In genomic region chr5:36152324-36153298, GRCh38 we compare ENCODE assay signal across 8 cellular contexts. TPM values are rescaled to one million over a fixed set of nuclear protein-coding genes. Genes with fewer than 3 reads are reported as not detected.
DNase-seq lines count a peak whose midpoint lies in the region; ATAC-seq and TF ChIP-seq lines count a peak whose summit lies in the region.

No MANE protein-coding gene starts in this region.

- TF ChIP-seq CTCF in AG04449 (IDR thresholded peaks at IDR 0.05; ENCODE audit: insufficient read depth, low read length, missing control alignments) = no peak
- TF ChIP-seq CTCF in GM12875 (IDR thresholded peaks at IDR 0.05; ENCODE audit: borderline replicate concordance, insufficient read depth, low read depth, low read length) = no peak
- no peak for TF ChIP-seq CTCF in IMR-90 (conservative IDR thresholded peaks at IDR 0.05; ENCODE audit: low read depth, low read length)
- TF ChIP-seq CTCF in hepatocyte (IDR thresholded peaks at IDR 0.05; ENCODE audit: poor library complexity) = no peak

- ATAC-seq in IMR-90 (ENCODE audit: low read depth) (no peak), GM18868 (IDR thresholded peaks at IDR 0.05; ENCODE audit: unreplicated experiment) (no peak)

- H3K79me1 ChIP-seq in IMR-90 (ENCODE audit: low read depth in 1 of 2, low read length in 2 of 2) = peaks cover 25 to 65% of the 10 kb centered on the region in 2 experiments

- H4K91ac ChIP-seq in IMR-90 (ENCODE audit: insufficient read depth, low read depth, low read length) = peak overlapping the region; percentile 76

- H3K27ac Mint-ChIP-seq in activated naive CD8-positive, alpha-beta T cell = peak overlapping the region; percentile 92

- H3K4me3 ChIP-seq in AG04449 (ENCODE audit: low read depth, low read length) (peak overlapping the region; percentile 90), GM12875 (ENCODE audit: low read depth, low read length) (peak overlapping the region; percentile 92), IMR-90 (ENCODE audit: insufficient read depth, low read depth, low read length) (peak overlapping the region; percentile 69), hepatocyte (peak overlapping the region; percentile 15), skeletal muscle satellite cell (ENCODE audit: low read length) (peak overlapping the region; percentile 90)

- no peaks in the 10 kb centered on the region for H3K9me3 Mint-ChIP-seq in activated naive CD8-positive, alpha-beta T cell (ENCODE audit: low read depth)

- no peak overlapping the region for H2BK20ac ChIP-seq in IMR-90 (ENCODE audit: low read depth, low read length)

- CTCF ChIA-PET in AG04449 (lab: Yijun Ruan, JAX) = interaction anchor here (1.0 to 2.7 kb wide), 6 partner anchors 11 to 252 kb away, joined by 3 to 17 read pairs (median 4); partner anchors contain the start of gene NADK2
- CTCF ChIA-PET in IMR-90 (lab: Yijun Ruan, JAX) = interaction anchor here (0.7 to 2.1 kb wide), 2 partner anchors 73 to 93 kb away, joined by 3 to 6 read pairs; no protein-coding TSS in a partner anchor

- H3K9me1 ChIP-seq in IMR-90 (ENCODE audit: insufficient read depth, low read length) = peaks cover 3% of the 10 kb centered on the region; the same call in 1 of the 2 replicates

- peak overlapping the region; percentile 85 for H3K14ac ChIP-seq in IMR-90 (replicated peaks; ENCODE audit: low read depth, low read length)

- intact Hi-C loops in IMR-90 (cut with micrococcal nuclease) = loop anchor here (2.0 to 5.0 kb wide), 2 partner anchors 88 to 725 kb away; partner anchors contain the start of genes NADK2 and NIPBL

- H4K8ac ChIP-seq in IMR-90 (ENCODE audit: low read depth in 2 of 2, low read length in 2 of 2) = peak overlapping the region; percentile 63 to 76

- H3K4me2 ChIP-seq in IMR-90 (ENCODE audit: low read depth, low read length) (peak overlapping the region; percentile 92), hepatocyte (peak overlapping the region; percentile 88), skeletal muscle satellite cell (ENCODE audit: low read length) (peak overlapping the region; percentile 96)

- H3K27me3 ChIP-seq in IMR-90 (ENCODE audit: control insufficient read depth, insufficient read depth, low read length) = no peaks in the 10 kb centered on the region
- H3K27me3 ChIP-seq in hepatocyte = no peaks in the 10 kb centered on the region
- no peaks in the 10 kb centered on the region for H3K27me3 ChIP-seq in skeletal muscle satellite cell (ENCODE audit: control insufficient read depth, insufficient read depth, low read length)

- H3K23ac ChIP-seq in IMR-90 (ENCODE audit: low read depth, low read length) = peak overlapping the region; percentile 94

- no peaks in the 10 kb centered on the region for H3K9me3 ChIP-seq in IMR-90 (ENCODE audit: control insufficient read depth, insufficient read depth, low read length)
- H3K9me3 ChIP-seq in hepatocyte (ENCODE audit: low read depth) = no peaks in the 10 kb centered on the region
- H3K9me3 ChIP-seq in skeletal muscle satellite cell (replicated peaks; ENCODE audit: low read length) = no peaks in the 10 kb centered on the region

- TF ChIP-seq POLR2A in IMR-90 (IDR thresholded peaks at IDR 0.05; ENCODE audit: low read depth, low read length) = no peak

- TF ChIP-seq RAD21 in IMR-90 (IDR thresholded peaks at IDR 0.05; ENCODE audit: low read length) = no peak

- H3K9me2 ChIP-seq in hepatocyte (replicated peaks; ENCODE audit: insufficient read depth) = no peaks in the 10 kb centered on the region

- peak overlapping the region; percentile 82 for H2AK9ac ChIP-seq in IMR-90 (replicated peaks; ENCODE audit: low read depth, low read length, poor library complexity)

- H2AK5ac ChIP-seq in IMR-90 (ENCODE audit: low read depth, low read length) = peak overlapping the region; percentile 39

- POLR2A ChIA-PET in AG04449 (lab: Yijun Ruan, JAX) (interaction anchor here (0.8 to 2.0 kb wide), 3 partner anchors 14 to 94 kb away, joined by 3 to 8 read pairs (median 3); partner anchors contain the start of gene NADK2), IMR-90 (lab: Charles Lee; ENCODE audit: unreplicated experiment) (interaction anchor here (0.6 kb wide), 1 partner anchor 107 kb away, joined by 3 read pairs; no protein-coding TSS in a partner anchor)

- dilution Hi-C loops in IMR-90 (cut with HindIII; ENCODE audit: low sequenced_read_pairs, unreplicated experiment) = no loop called here

- H4K20me1 ChIP-seq in IMR-90 (ENCODE audit: insufficient read depth, low read length) = no peaks in the 10 kb centered on the region
- no peaks in the 10 kb centered on the region for H4K20me1 ChIP-seq in hepatocyte (ENCODE audit: insufficient read depth, poor library complexity, severe bottlenecking)

- H2AFZ ChIP-seq in IMR-90 (replicated peaks; ENCODE audit: low read length, poor library complexity) (peak overlapping the region; percentile 97), hepatocyte (peak overlapping the region; percentile 28)

- H3K4me1 Mint-ChIP-seq in activated naive CD8-positive, alpha-beta T cell (ENCODE audit: low read depth) = peaks cover 60% of the 10 kb centered on the region

- in situ Hi-C loops in IMR-90 (cut with MboI; ENCODE audit: low sequenced_read_pairs) = no loop called here

- peak overlapping the region; percentile 60 for H3K18ac ChIP-seq in IMR-90 (ENCODE audit: low read depth, low read length)

- H2BK120ac ChIP-seq in IMR-90 (ENCODE audit: low read depth, low read length) = peak overlapping the region; percentile 48

- peaks cover 12% of the 10 kb centered on the region for H3K4me1 ChIP-seq in IMR-90 (ENCODE audit: control insufficient read depth, insufficient read depth, low read length)
- peaks cover 41% of the 10 kb centered on the region for H3K4me1 ChIP-seq in hepatocyte (ENCODE audit: insufficient read depth)
- H3K4me1 ChIP-seq in skeletal muscle satellite cell (ENCODE audit: control insufficient read depth, insufficient read depth, low read length) = peaks cover 42% of the 10 kb centered on the region

- 0% methylated on average over 3 of the region's 24 CpGs; no CpG with 5 or more reads in 1 of the 2 experiments for WGBS in IMR-90 (ENCODE audit: extremely low coverage in 2 of 2, insufficient read length in 1 of 2), 2 experiments
- 1% methylated on average over 24 of the region's 24 CpGs for WGBS in hepatocyte (ENCODE audit: low lambda C conversion rate, missing lambda C conversion rate)

- peak overlapping the region; percentile 73 for H3K4ac ChIP-seq in IMR-90 (ENCODE audit: low read depth, low read length)

- TSS peak; percentile 85 for BruUV-seq in IMR-90 (replicated peaks; lab: Mats Ljungman, UMichigan)

- H3K4me3 Mint-ChIP-seq in activated naive CD8-positive, alpha-beta T cell = peak overlapping the region; percentile 98

- DNase-seq in AG04449 (ENCODE audit: low read depth, low spot score) (no peak), IMR-90 (peak; percentile 27), hepatocyte (ENCODE audit: low spot score) (no peak), NCI-H774 (lab: John Stamatoyannopoulos, UW) (no peak)

- peak overlapping the region; percentile 87 for H3K27ac ChIP-seq in IMR-90 (ENCODE audit: insufficient read depth, low read length)
- peak overlapping the region; percentile 72 for H3K27ac ChIP-seq in hepatocyte

- H3K9ac ChIP-seq in IMR-90 (ENCODE audit: low read depth, low read length) = peak overlapping the region; percentile 94
- H3K9ac ChIP-seq in skeletal muscle satellite cell (ENCODE audit: low read depth, low read length) = peak overlapping the region; percentile 90

- H3K79me2 ChIP-seq in hepatocyte = peaks cover 76% of the 10 kb centered on the region

- H2BK15ac ChIP-seq in IMR-90 (ENCODE audit: low read depth, low read length) = peak overlapping the region; percentile 41; the same call in 2 of the 3 replicates

- peak overlapping the region; percentile 93 for H3K56ac ChIP-seq in IMR-90 (ENCODE audit: extremely low read depth, insufficient read depth, low read length)

- H4K5ac ChIP-seq in IMR-90 (ENCODE audit: low read depth, low read length) = peak overlapping the region; percentile 84

- peaks cover 20% of the 10 kb centered on the region for H3K36me3 Mint-ChIP-seq in activated naive CD8-positive, alpha-beta T cell

- H3K27me3 Mint-ChIP-seq in activated naive CD8-positive, alpha-beta T cell = no peaks in the 10 kb centered on the region

- peak overlapping the region; percentile 61 for H2BK5ac ChIP-seq in IMR-90 (ENCODE audit: low read depth, low read length, poor library complexity, severe bottlenecking)

- H3K36me3 ChIP-seq in IMR-90 (ENCODE audit: control insufficient read depth, insufficient read depth, low read length) (peaks cover 8% of the 10 kb centered on the region), hepatocyte (replicated peaks; ENCODE audit: insufficient read depth, low read depth) (no peaks in the 10 kb centered on the region), skeletal muscle satellite cell (ENCODE audit: insufficient read depth, low read length) (peaks cover 18% of the 10 kb centered on the region)

TF ChIP-seq in IMR-90, 13 proteins besides CTCF, POLR2A, EP300 and RAD21:
- TF ChIP-seq MAFK (IDR thresholded peaks at IDR 0.05; ENCODE audit: low read depth, low read length) (no peak), CEBPB (IDR thresholded peaks at IDR 0.05; ENCODE audit: low read depth, low read length) (peak; percentile 34; the same call in 1 of the 2 replicates)

RNA-seq across cellular contexts. Expression of gene SKP2, which starts 0.7 kb away (rescaled TPM):
- total RNA-seq in IMR-90 (2012; rRNA removed) (72.5 and 92.1 TPM in 2 replicates), hepatocyte (97.5 and 103 TPM in 2 replicates)
- polyA plus RNA-seq in IMR-90 (2012; rRNA removed) (19.9 and 23.3 TPM in 2 replicates), hepatocyte (55.5 and 64.6 TPM in 2 replicates)
- 9.6 and 17.9 TPM in 2 replicates for polyA plus RNA-seq in IMR-90 (2012; cell fraction: cytosol; rRNA removed)
- 8.1 and 18.7 TPM in 2 replicates for polyA plus RNA-seq in IMR-90 (2012; cell fraction: nucleus; rRNA removed; ENCODE audit: low replicate concordance)
- 26.6 and 31.0 TPM in 2 replicates for total RNA-seq in skeletal muscle satellite cell (2012; rRNA removed)

RNA-seq across cellular contexts. Expression of gene LMBRD2, which starts 0.9 kb away (rescaled TPM):
- total RNA-seq in IMR-90 (2012; rRNA removed) (5.2 and 11.4 TPM in 2 replicates), hepatocyte (26.9 and 27.9 TPM in 2 replicates)
- polyA plus RNA-seq in IMR-90 (2012; rRNA removed) (1.3 and 1.8 TPM in 2 replicates), hepatocyte (3.2 and 4.5 TPM in 2 replicates)
- polyA plus RNA-seq in IMR-90 (2012; cell fraction: cytosol; rRNA removed) = 0.19 and 0.26 TPM in 2 replicates
- polyA plus RNA-seq in IMR-90 (2012; cell fraction: nucleus; rRNA removed; ENCODE audit: low replicate concordance) = 0.30 and 2.2 TPM in 2 replicates
- 10.0 and 16.0 TPM in 2 replicates for total RNA-seq in skeletal muscle satellite cell (2012; rRNA removed)

Comparison
In these comparisons a context has a peak if more than half of its experiments do, and no peak if none do; other contexts are left out.
1. H3K4me3 ChIP-seq: peak in every context shown above with its lines; median percentile 92 in GM12875; 90 in AG04449; 90 in skeletal muscle satellite cell; 69 in IMR-90; 15 in hepatocyte.